In the genomic region with DNA sequence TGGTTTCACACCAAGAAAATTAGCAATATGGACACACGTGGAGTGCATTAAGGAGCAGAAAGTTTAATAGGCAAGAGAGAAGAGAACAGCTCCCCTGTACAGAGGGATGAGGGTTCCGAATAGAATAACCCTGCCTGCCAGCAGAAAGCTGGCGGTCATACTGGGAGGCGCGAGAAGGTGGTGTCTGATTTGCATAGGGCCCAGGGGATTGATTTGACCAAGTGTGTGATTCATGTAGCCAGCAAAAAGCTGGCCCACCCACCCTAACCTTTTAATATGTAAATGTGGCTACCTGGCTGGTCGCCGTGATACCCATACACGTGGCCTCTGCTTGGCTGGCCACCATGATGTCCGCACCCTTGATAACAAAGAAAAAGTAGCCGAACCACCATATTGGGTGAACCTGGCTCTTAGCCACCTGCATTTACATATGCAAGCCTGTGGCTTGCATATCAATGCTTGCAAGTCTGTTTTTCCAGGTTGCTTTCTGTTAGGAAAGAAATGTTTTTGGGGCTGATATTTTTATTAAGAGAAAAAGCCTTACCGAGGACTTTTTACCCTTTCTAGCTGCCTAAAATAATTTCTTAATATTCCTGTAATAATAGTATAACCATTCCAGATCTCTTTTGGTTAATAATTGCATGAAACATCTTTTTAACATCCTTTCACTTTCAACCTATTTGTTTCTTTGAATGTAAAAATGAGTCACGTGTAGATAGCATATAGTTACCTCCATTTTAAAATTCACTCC, we compare ENCODE assay signal across 20 cellular contexts. TPM values are rescaled to one million over a fixed set of nuclear protein-coding genes. Genes with fewer than 3 reads are reported as not detected.
DNase-seq lines count a peak whose midpoint lies in the region; ATAC-seq and TF ChIP-seq lines count a peak whose summit lies in the region.
"Had no signal": no experiment of that assay in that cellular context is flagged by ENCODE, and none has a peak within 500 bp of the region (broad histone marks: within the 10 kb centered on the region; RNA-seq: fewer than 3 reads in every experiment).

No MANE protein-coding gene starts in this region.

- no peak overlapping the region for H3K4me2 ChIP-seq in Karpas-422 (ENCODE audit: low read depth, low read length, poor library complexity, severe bottlenecking)
- peak overlapping the region; percentile 40 for H3K4me2 ChIP-seq in mammary epithelial cell (ENCODE audit: insufficient read depth, low read depth, low read length)
- H3K4me2 ChIP-seq: SK-N-SH had no signal

- no peaks in the 10 kb centered on the region for H3K9me3 Mint-ChIP-seq in Calu3 (ENCODE audit: low read depth, unreplicated experiment)
- no peaks in the 10 kb centered on the region for H3K9me3 Mint-ChIP-seq in activated T-helper 2 cell treated with anti-CD3 and anti-CD28 coated beads, Interferon-gamma antibody, Interleukin-2, Interleukin-4, amounts not matched to agents 10 μg/mL and 5 μg/mL and 100 μg/mL, durations not matched to agents 14 hours and 24 hours and 36 hours
- H3K9me3 Mint-ChIP-seq in activated CD4-positive, alpha-beta T cell treated with anti-CD3 and anti-CD28 coated beads, Interleukin-2, amount 10 ng/mL, durations not matched to agents 7 days and 5 days = no peaks in the 10 kb centered on the region
- H3K9me3 Mint-ChIP-seq: stimulated activated naive CD8-positive, alpha-beta T cell treated with anti-CD3 and anti-CD28 coated beads, Interleukin-15, Interleukin-2, amounts not matched to agents 100 ng/mL and 50 ng/mL, for 24 hours had no signal

- DNase-seq in Calu3 = peak; percentile 82
- DNase-seq in Karpas-422 = peak; percentile 17
- no peak for DNase-seq in mammary epithelial cell
- DNase-seq in activated T-helper 2 cell treated with anti-CD3 and anti-CD28 coated beads, Interferon-gamma antibody, Interleukin-2, Interleukin-4, amounts not matched to agents 10 μg/mL and 5 μg/mL and 100 μg/mL, durations not matched to agents 14 hours and 24 hours and 36 hours (ENCODE audit: low spot score) = no peak
- no peak for DNase-seq in activated CD4-positive, alpha-beta T cell treated with anti-CD3 and anti-CD28 coated beads, Interleukin-2, amount 10 ng/mL, durations not matched to agents 7 days and 5 days
- DNase-seq in germinal center (ENCODE audit: low spot score) = no peak
- DNase-seq: activated CD4-positive, alpha-beta T cell treated with anti-CD3 and anti-CD28 coated beads for 36 hours; activated effector memory CD4-positive, alpha-beta T cell treated with Interleukin-2 at 50 U/mL for 16 hours; effector memory CD4-positive, alpha-beta T cell; Kasumi-1; NCI-H1105 treated with DMSO at 0.1 percent for 48 hours; NCI-H82; occipital lobe; SK-N-SH; T-helper 9 cell had no signal

- H2AFZ ChIP-seq in Karpas-422 (ENCODE audit: low read length) (no peak overlapping the region), mammary epithelial cell (ENCODE audit: low read depth, low read length) (peak overlapping the region; percentile 30)

- H3K36me3 Mint-ChIP-seq in Calu3 (ENCODE audit: insufficient read depth, unreplicated experiment) = peaks cover 7% of the 10 kb centered on the region
- no peaks in the 10 kb centered on the region for H3K36me3 Mint-ChIP-seq in activated T-helper 2 cell treated with anti-CD3 and anti-CD28 coated beads, Interferon-gamma antibody, Interleukin-2, Interleukin-4, amounts not matched to agents 10 μg/mL and 5 μg/mL and 100 μg/mL, durations not matched to agents 14 hours and 24 hours and 36 hours (ENCODE audit: low read depth)
- H3K36me3 Mint-ChIP-seq in activated CD4-positive, alpha-beta T cell treated with anti-CD3 and anti-CD28 coated beads, Interleukin-2, amount 10 ng/mL, durations not matched to agents 7 days and 5 days (ENCODE audit: low read depth) = no peaks in the 10 kb centered on the region

- H3K27me3 ChIP-seq in Karpas-422 (ENCODE audit: low read length) = no peaks in the 10 kb centered on the region
- H3K27me3 ChIP-seq in mammary epithelial cell (ENCODE audit: insufficient read depth, low read length) = no peaks in the 10 kb centered on the region
- H3K27me3 ChIP-seq in iPS-20b (ENCODE audit: insufficient read depth, low read length) = no peaks in the 10 kb centered on the region

- H3K27ac ChIP-seq in Karpas-422 (ENCODE audit: low read length) (no peak overlapping the region), mammary epithelial cell (ENCODE audit: insufficient read depth, low read depth, low read length) (no peak overlapping the region), iPS-20b (ENCODE audit: low read length) (peak overlapping the region; percentile 92)

- in situ Hi-C loops in mammary epithelial cell (cut with MboI; ENCODE audit: low sequenced_read_pairs in 2 of 2) = no loop called here

- CTCF ChIA-PET in Calu3 (lab: Charles Lee) = interaction anchor here (0.7 to 2.6 kb wide), 6 partner anchors 9 to 262 kb away, joined by 3 to 21 read pairs (median 4); no protein-coding TSS in a partner anchor
- CTCF ChIA-PET in mammary epithelial cell (lab: Charles Lee; ENCODE audit: low non-redundant PET) = no interaction called here
- CTCF ChIA-PET in activated CD4-positive, alpha-beta T cell treated with anti-CD3 and anti-CD28 coated beads, Interleukin-2, amount 10 ng/mL, durations not matched to agents 7 days and 5 days (lab: Charles Lee) = interaction anchor here (0.7 kb wide), 1 partner anchor 9 kb away, joined by 3 read pairs; no protein-coding TSS in a partner anchor

- POLR2A ChIA-PET in activated CD4-positive, alpha-beta T cell treated with anti-CD3 and anti-CD28 coated beads, Interleukin-2, amount 10 ng/mL, durations not matched to agents 7 days and 5 days (lab: Charles Lee) = no interaction called here

- no peak overlapping the region for H3K9ac ChIP-seq in Karpas-422 (ENCODE audit: low read length)
- H3K9ac ChIP-seq in mammary epithelial cell (ENCODE audit: insufficient read depth, low read length) = no peak overlapping the region
- peak overlapping the region; percentile 85 for H3K9ac ChIP-seq in iPS-20b (ENCODE audit: low read depth, low read length)
- H3K9ac ChIP-seq: SK-N-SH had no signal

- dilution Hi-C loops in mammary epithelial cell (cut with HindIII; ENCODE audit: low sequenced_read_pairs) = no loop called here

- peak overlapping the region; percentile 58 for H3K27ac Mint-ChIP-seq in Calu3 (ENCODE audit: unreplicated experiment)
- no peak overlapping the region for H3K27ac Mint-ChIP-seq in activated T-helper 2 cell treated with anti-CD3 and anti-CD28 coated beads, Interferon-gamma antibody, Interleukin-2, Interleukin-4, amounts not matched to agents 10 μg/mL and 5 μg/mL and 100 μg/mL, durations not matched to agents 14 hours and 24 hours and 36 hours
- no peak overlapping the region for H3K27ac Mint-ChIP-seq in activated CD4-positive, alpha-beta T cell treated with anti-CD3 and anti-CD28 coated beads, Interleukin-2, amount 10 ng/mL, durations not matched to agents 7 days and 5 days
- H3K27ac Mint-ChIP-seq: activated CD4-positive, alpha-beta T cell treated with anti-CD3 and anti-CD28 coated beads for 36 hours; stimulated activated naive CD8-positive, alpha-beta T cell treated with anti-CD3 and anti-CD28 coated beads, Interleukin-15, Interleukin-2, amounts not matched to agents 100 ng/mL and 50 ng/mL, for 24 hours; type B pancreatic cell had no signal

- H3K9me3 ChIP-seq in Karpas-422 (ENCODE audit: low read length) (no peaks in the 10 kb centered on the region), mammary epithelial cell (replicated peaks; ENCODE audit: insufficient read depth, low read length) (no peaks in the 10 kb centered on the region), iPS-20b (ENCODE audit: insufficient read depth, low read depth, low read length) (peaks cover 15% of the 10 kb centered on the region; the same call in 1 of the 2 replicates)
- H3K9me3 ChIP-seq: SK-N-SH had no signal

- H3K27me3 Mint-ChIP-seq in Calu3 (ENCODE audit: unreplicated experiment) = no peaks in the 10 kb centered on the region
- H3K27me3 Mint-ChIP-seq in activated T-helper 2 cell treated with anti-CD3 and anti-CD28 coated beads, Interferon-gamma antibody, Interleukin-2, Interleukin-4, amounts not matched to agents 10 μg/mL and 5 μg/mL and 100 μg/mL, durations not matched to agents 14 hours and 24 hours and 36 hours (ENCODE audit: low read depth) = no peaks in the 10 kb centered on the region
- H3K27me3 Mint-ChIP-seq in activated CD4-positive, alpha-beta T cell treated with anti-CD3 and anti-CD28 coated beads, Interleukin-2, amount 10 ng/mL, durations not matched to agents 7 days and 5 days = peaks cover 2% of the 10 kb centered on the region

- no peaks in the 10 kb centered on the region for H4K20me1 ChIP-seq in Karpas-422 (ENCODE audit: insufficient read depth, low read depth, low read length)
- H4K20me1 ChIP-seq in mammary epithelial cell (ENCODE audit: insufficient read depth, low read length) = no peaks in the 10 kb centered on the region

- H3K4me1 Mint-ChIP-seq in Calu3 (ENCODE audit: low read depth, unreplicated experiment) = peaks cover 22% of the 10 kb centered on the region
- H3K4me1 Mint-ChIP-seq in activated T-helper 2 cell treated with anti-CD3 and anti-CD28 coated beads, Interferon-gamma antibody, Interleukin-2, Interleukin-4, amounts not matched to agents 10 μg/mL and 5 μg/mL and 100 μg/mL, durations not matched to agents 14 hours and 24 hours and 36 hours (ENCODE audit: low read depth) = no peaks in the 10 kb centered on the region
- no peaks in the 10 kb centered on the region for H3K4me1 Mint-ChIP-seq in activated CD4-positive, alpha-beta T cell treated with anti-CD3 and anti-CD28 coated beads, Interleukin-2, amount 10 ng/mL, durations not matched to agents 7 days and 5 days
- H3K4me1 Mint-ChIP-seq: activated CD4-positive, alpha-beta T cell treated with anti-CD3 and anti-CD28 coated beads for 36 hours had no signal

- no peaks in the 10 kb centered on the region for H3K4me1 ChIP-seq in Karpas-422 (ENCODE audit: low read length)
- peaks cover 19% of the 10 kb centered on the region for H3K4me1 ChIP-seq in mammary epithelial cell (ENCODE audit: insufficient read depth, low read length)
- peaks cover 30% of the 10 kb centered on the region; the same call in 1 of the 2 replicates for H3K4me1 ChIP-seq in iPS-20b (ENCODE audit: insufficient read depth, low read length)

- intact Hi-C loops in Calu3 (cut with micrococcal nuclease; ENCODE audit: unreplicated experiment) = loop anchor here (2.0 to 5.0 kb wide), 2 partner anchors 15 to 37 kb away; no protein-coding TSS in a partner anchor
- intact Hi-C loops in mammary epithelial cell (cut with micrococcal nuclease) = no loop called here
- intact Hi-C loops in activated T-helper 2 cell treated with anti-CD3 and anti-CD28 coated beads, Interferon-gamma antibody, Interleukin-2, Interleukin-4, amounts not matched to agents 10 μg/mL and 5 μg/mL and 100 μg/mL, durations not matched to agents 14 hours and 24 hours and 36 hours (cut with micrococcal nuclease) = no loop called here

- BruUV-seq in Calu3 (replicated peaks; lab: Mats Ljungman, UMichigan) = no TSS peak
- BruUV-seq in mammary epithelial cell (replicated peaks; lab: Mats Ljungman, UMichigan) = no TSS peak

- 67% methylated on average over 9 of the region's 12 CpGs for WGBS in mammary epithelial cell (ENCODE audit: low coverage, missing lambda C conversion rate)

- peak overlapping the region; percentile 59 for H3K4me3 Mint-ChIP-seq in Calu3 (ENCODE audit: low read depth, unreplicated experiment)
- no peak overlapping the region for H3K4me3 Mint-ChIP-seq in activated T-helper 2 cell treated with anti-CD3 and anti-CD28 coated beads, Interferon-gamma antibody, Interleukin-2, Interleukin-4, amounts not matched to agents 10 μg/mL and 5 μg/mL and 100 μg/mL, durations not matched to agents 14 hours and 24 hours and 36 hours (ENCODE audit: low read depth)
- no peak overlapping the region for H3K4me3 Mint-ChIP-seq in activated CD4-positive, alpha-beta T cell treated with anti-CD3 and anti-CD28 coated beads, Interleukin-2, amount 10 ng/mL, durations not matched to agents 7 days and 5 days
- H3K4me3 Mint-ChIP-seq: activated CD4-positive, alpha-beta T cell treated with anti-CD3 and anti-CD28 coated beads for 36 hours; stimulated activated naive CD8-positive, alpha-beta T cell treated with anti-CD3 and anti-CD28 coated beads, Interleukin-15, Interleukin-2, amounts not matched to agents 100 ng/mL and 50 ng/mL, for 24 hours; type B pancreatic cell had no signal

- H3K4me3 ChIP-seq in Karpas-422 (ENCODE audit: low read length) = no peak overlapping the region
- no peak overlapping the region for H3K4me3 ChIP-seq in mammary epithelial cell (replicated peaks in 1 of 3; ENCODE audit: insufficient read depth in 1 of 3, low read depth in 2 of 3, low read length in 3 of 3)
- H3K4me3 ChIP-seq in iPS-20b (ENCODE audit: low read length) = peak overlapping the region; percentile 53

- no peak for TF ChIP-seq CTCF in Calu3 (IDR thresholded peaks at IDR 0.05; ENCODE audit: unreplicated experiment)
- no peak for TF ChIP-seq CTCF in mammary epithelial cell (conservative IDR thresholded peaks at IDR 0.05 in 1 of 2, IDR thresholded peaks at IDR 0.05 in 1 of 2; ENCODE audit: extremely low read depth in 1 of 2, insufficient read depth in 1 of 2, low read depth in 1 of 2, low read length in 2 of 2)

- no peaks in the 10 kb centered on the region for H3K9me2 ChIP-seq in Karpas-422 (replicated peaks; ENCODE audit: insufficient read depth, low read length)
- H3K9me2 ChIP-seq: SK-N-SH had no signal

- no peaks in the 10 kb centered on the region for H3K79me2 ChIP-seq in Karpas-422 (ENCODE audit: low read length)
- H3K79me2 ChIP-seq in mammary epithelial cell (ENCODE audit: insufficient read depth, low read length) = no peaks in the 10 kb centered on the region

- ATAC-seq in HG03439 (IDR thresholded peaks at IDR 0.05; ENCODE audit: unreplicated experiment) = no peak
- ATAC-seq: activated CD4-positive, alpha-beta T cell treated with anti-CD3 and anti-CD28 coated beads for 36 hours; sciatic nerve had no signal

- H3K36me3 ChIP-seq in Karpas-422 (ENCODE audit: insufficient read depth, low read length) = no peaks in the 10 kb centered on the region
- H3K36me3 ChIP-seq in mammary epithelial cell (ENCODE audit: insufficient read depth, low read length) = no peaks in the 10 kb centered on the region
- H3K36me3 ChIP-seq in iPS-20b (ENCODE audit: insufficient read depth, low read depth, low read length) = no peaks in the 10 kb centered on the region

RNA-seq across cellular contexts. Expression of gene VWDE, which starts 20.5 kb away (rescaled TPM):
- total RNA-seq in Calu3 (2022) (20.2 and 21.3 TPM in 2 replicates), mammary epithelial cell (10 to 100 TPM in 1 of 2 donors, 1 to 10 TPM in 1; 3.9 to 14.2 TPM)
- total RNA-seq in Karpas-422 (2014; rRNA removed; shearing (Covaris generic); ENCODE audit: low replicate concordance) = not detected in 2 replicates
- polyA plus RNA-seq in mammary epithelial cell = 1.5 TPM
- polyA minus RNA-seq in mammary epithelial cell = 0.21 TPM
- total RNA-seq in activated T-helper 2 cell treated with anti-CD3 and anti-CD28 coated beads, Interferon-gamma antibody, Interleukin-2, Interleukin-4, amounts not matched to agents 10 μg/mL and 5 μg/mL and 100 μg/mL, durations not matched to agents 14 hours and 24 hours and 36 hours = 2.9 and 3.2 TPM in 2 replicates
- 1 to 10 TPM; 3.2 to 3.5 TPM for total RNA-seq in activated CD4-positive, alpha-beta T cell treated with anti-CD3 and anti-CD28 coated beads, Interleukin-2, amount 10 ng/mL, durations not matched to agents 7 days and 5 days
- polyA plus RNA-seq: SK-N-SH had no signal

Comparison
In these comparisons a context has a peak if more than half of its experiments do, and no peak if none do; other contexts are left out.
1. DNase-seq: peak in Calu3 (single experiment) and Karpas-422 (single experiment); none in mammary epithelial cell (single experiment), activated T-helper 2 cell treated with anti-CD3 and anti-CD28 coated beads, Interferon-gamma antibody, Interleukin-2, Interleukin-4, amounts not matched to agents 10 μg/mL and 5 μg/mL and 100 μg/mL, durations not matched to agents 14 hours and 24 hours and 36 hours (single experiment), activated CD4-positive, alpha-beta T cell treated with anti-CD3 and anti-CD28 coated beads, Interleukin-2, amount 10 ng/mL, durations not matched to agents 7 days and 5 days (single experiment) and germinal center (single experiment).